1 cellular context compared by ENCODE assay signal in the genomic region with DNA sequence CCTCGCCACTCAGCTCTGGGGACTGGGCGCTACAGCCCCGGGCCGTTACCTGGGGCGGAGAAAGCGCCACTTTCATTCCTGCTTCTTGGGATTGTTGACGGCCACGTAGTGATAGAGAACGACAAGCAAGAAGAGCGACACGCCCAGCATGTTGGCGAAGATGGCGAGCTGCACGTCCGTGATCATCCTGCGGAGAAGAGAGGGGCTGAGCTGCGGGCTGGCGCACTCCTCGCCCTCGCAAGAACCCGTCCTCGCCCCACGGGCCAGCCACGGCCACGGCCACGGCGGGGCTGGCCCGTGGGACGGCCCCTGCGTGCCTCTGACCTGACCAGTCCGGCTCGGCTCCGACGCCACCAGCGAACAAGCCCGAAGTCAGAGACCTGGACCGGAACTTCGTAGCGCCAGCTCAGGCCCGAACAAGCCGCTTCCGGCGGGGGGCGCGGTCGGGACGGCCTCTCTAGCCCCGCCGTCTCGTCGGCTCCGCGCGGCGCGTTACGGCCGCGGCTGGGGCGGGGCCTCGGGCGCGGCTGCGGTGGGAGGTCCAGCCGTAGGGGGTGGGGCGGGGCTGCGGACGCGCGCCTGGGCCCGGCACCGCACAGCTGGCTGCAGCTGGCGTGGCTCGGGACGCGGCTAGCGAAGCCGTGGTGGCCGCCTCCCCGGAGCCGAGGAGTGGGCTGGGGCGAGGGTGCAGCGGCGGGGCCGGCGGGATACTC.
TF ChIP-seq lines count a peak whose summit lies in the region.

Gene OST4 (minus strand): TSS at position 378 of the 713 bp plus-strand sequence.

TF ChIP-seq in K562, 482 proteins besides CTCF, POLR2A, EP300 and RAD21 (continued from another document and continues in another):
- TF ChIP-seq, protein P1, sequence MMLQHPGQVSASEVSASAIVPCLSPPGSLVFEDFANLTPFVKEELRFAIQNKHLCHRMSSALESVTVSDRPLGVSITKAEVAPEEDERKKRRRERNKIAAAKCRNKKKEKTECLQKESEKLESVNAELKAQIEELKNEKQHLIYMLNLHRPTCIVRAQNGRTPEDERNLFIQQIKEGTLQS (IDR thresholded peaks at IDR 0.05): no peak
- TF ChIP-seq, protein P1 (CRISPR knock-in tag; conservative IDR thresholded peaks at IDR 0.05): no peak
- TF ChIP-seq KHSRP (IDR thresholded peaks at IDR 0.05) (no peak), FOSL1 (tag; conservative IDR thresholded peaks at IDR 0.05) (peak; percentile 56), POLR2H (tag; IDR thresholded peaks at IDR 0.05; ENCODE audit: low read depth) (peak; percentile 75), ZNF175 (CRISPR knock-in tag; IDR thresholded peaks at IDR 0.05; ENCODE audit: low read depth) (no peak), MED1 (CRISPR knock-in tag; IDR thresholded peaks at IDR 0.05; ENCODE audit: borderline replicate concordance) (no peak), JUNB (CRISPR knock-in tag; conservative IDR thresholded peaks at IDR 0.05) (no peak), ZEB2 (IDR thresholded peaks at IDR 0.05) (no peak), CHD4 (IDR thresholded peaks at IDR 0.05; ENCODE audit: insufficient read depth, insufficient replicate concordance, low read depth, low read length, poor library complexity, severe bottlenecking) (no peak), IFI16 (CRISPR knock-in tag; IDR thresholded peaks at IDR 0.05) (no peak), ADNP (tag; IDR thresholded peaks at IDR 0.05) (no peak), ARNT (IDR thresholded peaks at IDR 0.05) (no peak), SMAD3 (CRISPR knock-in tag; conservative IDR thresholded peaks at IDR 0.05) (no peak), SMARCA4 (IDR thresholded peaks at IDR 0.05) (0 out of 2 replicates have a peak, but pooled peaks have one; percentile 20), BHLHE40 (IDR thresholded peaks at IDR 0.05; ENCODE audit: low read length) (0 out of 2 replicates have a peak, but pooled peaks have one; percentile 10), ZNF224 (CRISPR knock-in tag; IDR thresholded peaks at IDR 0.05) (no peak), HEY1 (CRISPR knock-in tag; IDR thresholded peaks at IDR 0.05; ENCODE audit: borderline replicate concordance) (no peak), GABPA (tag; conservative IDR thresholded peaks at IDR 0.05; ENCODE audit: low read depth) (peak; percentile 98), MYBL2 (IDR thresholded peaks at IDR 0.05; ENCODE audit: low read depth) (no peak), MYBL2 (CRISPR knock-in tag; IDR thresholded peaks at IDR 0.05; ENCODE audit: borderline replicate concordance) (no peak), SMAD1 (IDR thresholded peaks at IDR 0.05; ENCODE audit: low read depth, low read length, partially characterized antibody) (no peak), U2AF2 (optimal IDR thresholded peaks at IDR 0.05; ENCODE audit: low read depth, low read length) (no peak), HNRNPLL (IDR thresholded peaks at IDR 0.05; ENCODE audit: low read depth, low read length, poor library complexity, severe bottlenecking) (no peak), ZC3H8 (IDR thresholded peaks at IDR 0.05) (no peak), E2F3 (CRISPR knock-in tag; IDR thresholded peaks at IDR 0.05) (no peak), SMARCA5 (IDR thresholded peaks at IDR 0.05) (no peak), NR2C1 (IDR thresholded peaks at IDR 0.05) (no peak), NR2C1 (tag; IDR thresholded peaks at IDR 0.05) (no peak), GATA2 (CRISPR knock-in tag; IDR thresholded peaks at IDR 0.05) (no peak), CC2D1A (IDR thresholded peaks at IDR 0.05) (no peak), TAF1 (IDR thresholded peaks at IDR 0.05; ENCODE audit: control insufficient read depth, extremely low read depth, insufficient read depth, low read length, severe bottlenecking) (peak; percentile 82), U2AF1 (optimal IDR thresholded peaks at IDR 0.05; ENCODE audit: low read depth, low read length) (no peak), ZNF347 (CRISPR knock-in tag; IDR thresholded peaks at IDR 0.05; ENCODE audit: low read depth) (no peak), DDX20 (tag; IDR thresholded peaks at IDR 0.05; ENCODE audit: low read depth) (no peak), FOS (IDR thresholded peaks at IDR 0.05; ENCODE audit: extremely low read depth, insufficient read length) (no peak), ZNF140 (CRISPR knock-in tag; IDR thresholded peaks at IDR 0.05) (no peak), ZNF551 (CRISPR knock-in tag; IDR thresholded peaks at IDR 0.05) (no peak), KDM1A (IDR thresholded peaks at IDR 0.05) (no peak), NEUROD1 (IDR thresholded peaks at IDR 0.05; ENCODE audit: borderline replicate concordance, low read depth, low read length, partially characterized antibody) (no peak), HNRNPK (IDR thresholded peaks at IDR 0.05; ENCODE audit: low read depth, low read length, poor library complexity, severe bottlenecking) (peak; percentile 93), NBN (IDR thresholded peaks at IDR 0.05; ENCODE audit: low read depth) (no peak), ZZZ3 (IDR thresholded peaks at IDR 0.05) (no peak), ZNF444 (CRISPR knock-in tag; IDR thresholded peaks at IDR 0.05) (no peak), NFRKB (IDR thresholded peaks at IDR 0.05; ENCODE audit: low read depth) (no peak), ZNF311 (CRISPR knock-in tag; IDR thresholded peaks at IDR 0.05) (no peak), MTA1 (IDR thresholded peaks at IDR 0.05; ENCODE audit: borderline replicate concordance) (no peak), TEAD4 (IDR thresholded peaks at IDR 0.05; ENCODE audit: low read length) (no peak), TEAD4 (CRISPR knock-in tag; IDR thresholded peaks at IDR 0.05; ENCODE audit: borderline replicate concordance) (no peak), NR1H2 (CRISPR knock-in tag; IDR thresholded peaks at IDR 0.05) (peak; percentile 61; the same call in 1 of the 2 replicates), BRF1 (IDR thresholded peaks at IDR 0.05; ENCODE audit: borderline replicate concordance, extremely low read depth, insufficient read length) (no peak), ZNF212 (CRISPR knock-in tag; IDR thresholded peaks at IDR 0.05) (no peak), ZBTB34 (CRISPR knock-in tag; IDR thresholded peaks at IDR 0.05) (no peak), HDGF (IDR thresholded peaks at IDR 0.05) (no peak), THRAP3 (IDR thresholded peaks at IDR 0.05; ENCODE audit: borderline replicate concordance) (no peak), POLR3A (IDR thresholded peaks at IDR 0.05; ENCODE audit: borderline replicate concordance, extremely low read depth, insufficient read depth, insufficient read length) (no peak), FOXJ3 (CRISPR knock-in tag; IDR thresholded peaks at IDR 0.05) (no peak), MYC (IDR thresholded peaks at IDR 0.05; ENCODE audit: low read depth, low read length) (peak; percentile 60), MYC (CRISPR knock-in tag; IDR thresholded peaks at IDR 0.05; ENCODE audit: borderline replicate concordance, low read depth) (no peak), ZSCAN32 (CRISPR knock-in tag; IDR thresholded peaks at IDR 0.05) (no peak), ZNF146 (CRISPR knock-in tag; IDR thresholded peaks at IDR 0.05; ENCODE audit: unreplicated experiment) (no peak), SETDB1 (IDR thresholded peaks at IDR 0.05; ENCODE audit: low read length) (no peak), BCL6 (CRISPR knock-in tag; IDR thresholded peaks at IDR 0.05) (no peak), TGIF2 (CRISPR knock-in tag; IDR thresholded peaks at IDR 0.05) (no peak), HMG20A (CRISPR knock-in tag; conservative IDR thresholded peaks at IDR 0.05) (no peak), BCOR (IDR thresholded peaks at IDR 0.05) (no peak), ZNF830 (CRISPR knock-in tag; IDR thresholded peaks at IDR 0.05) (no peak), ZBTB9 (CRISPR knock-in tag; IDR thresholded peaks at IDR 0.05) (peak; percentile 99), GATAD2A (IDR thresholded peaks at IDR 0.05) (no peak), ZNF77 (CRISPR knock-in tag; IDR thresholded peaks at IDR 0.05) (no peak), ERF (CRISPR knock-in tag; IDR thresholded peaks at IDR 0.05) (no peak), ZNF3 (CRISPR knock-in tag; IDR thresholded peaks at IDR 0.05) (no peak), NUFIP1 (IDR thresholded peaks at IDR 0.05; ENCODE audit: partially characterized antibody) (no peak), SRSF7 (optimal IDR thresholded peaks at IDR 0.05; ENCODE audit: low read depth, low read length) (no peak), GTF2E2 (tag; IDR thresholded peaks at IDR 0.05) (peak; percentile 88), SRF (CRISPR knock-in tag; IDR thresholded peaks at IDR 0.05) (no peak)
- TF ChIP-seq, protein P2, sequence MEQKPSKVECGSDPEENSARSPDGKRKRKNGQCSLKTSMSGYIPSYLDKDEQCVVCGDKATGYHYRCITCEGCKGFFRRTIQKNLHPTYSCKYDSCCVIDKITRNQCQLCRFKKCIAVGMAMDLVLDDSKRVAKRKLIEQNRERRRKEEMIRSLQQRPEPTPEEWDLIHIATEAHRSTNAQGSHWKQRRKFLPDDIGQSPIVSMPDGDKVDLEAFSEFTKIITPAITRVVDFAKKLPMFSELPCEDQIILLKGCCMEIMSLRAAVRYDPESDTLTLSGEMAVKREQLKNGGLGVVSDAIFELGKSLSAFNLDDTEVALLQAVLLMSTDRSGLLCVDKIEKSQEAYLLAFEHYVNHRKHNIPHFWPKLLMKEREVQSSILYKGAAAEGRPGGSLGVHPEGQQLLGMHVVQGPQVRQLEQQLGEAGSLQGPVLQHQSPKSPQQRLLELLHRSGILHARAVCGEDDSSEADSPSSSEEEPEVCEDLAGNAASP (IDR thresholded peaks at IDR 0.05): no peak
- TF ChIP-seq, protein P3, sequence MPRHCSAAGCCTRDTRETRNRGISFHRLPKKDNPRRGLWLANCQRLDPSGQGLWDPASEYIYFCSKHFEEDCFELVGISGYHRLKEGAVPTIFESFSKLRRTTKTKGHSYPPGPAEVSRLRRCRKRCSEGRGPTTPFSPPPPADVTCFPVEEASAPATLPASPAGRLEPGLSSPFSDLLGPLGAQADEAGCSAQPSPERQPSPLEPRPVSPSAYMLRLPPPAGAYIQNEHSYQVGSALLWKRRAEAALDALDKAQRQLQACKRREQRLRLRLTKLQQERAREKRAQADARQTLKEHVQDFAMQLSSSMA (CRISPR knock-in tag; IDR thresholded peaks at IDR 0.05): peak; percentile 58; the same call in 1 of the 2 replicates
- TF ChIP-seq, protein P4, sequence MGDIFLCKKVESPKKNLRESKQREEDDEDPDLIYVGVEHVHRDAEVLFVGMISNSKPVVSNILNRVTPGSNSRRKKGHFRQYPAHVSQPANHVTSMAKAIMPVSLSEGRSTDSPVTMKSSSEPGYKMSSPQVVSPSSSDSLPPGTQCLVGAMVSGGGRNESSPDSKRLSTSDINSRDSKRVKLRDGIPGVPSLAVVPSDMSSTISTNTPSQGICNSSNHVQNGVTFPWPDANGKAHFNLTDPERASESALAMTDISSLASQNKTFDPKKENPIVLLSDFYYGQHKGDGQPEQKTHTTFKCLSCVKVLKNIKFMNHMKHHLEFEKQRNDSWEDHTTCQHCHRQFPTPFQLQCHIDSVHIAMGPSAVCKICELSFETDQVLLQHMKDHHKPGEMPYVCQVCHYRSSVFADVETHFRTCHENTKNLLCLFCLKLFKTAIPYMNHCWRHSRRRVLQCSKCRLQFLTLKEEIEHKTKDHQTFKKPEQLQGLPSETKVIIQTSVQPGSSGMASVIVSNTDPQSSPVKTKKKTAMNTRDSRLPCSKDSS (IDR thresholded peaks at IDR 0.05; ENCODE audit: low read depth, partially characterized antibody): no peak
- TF ChIP-seq, protein P5, sequence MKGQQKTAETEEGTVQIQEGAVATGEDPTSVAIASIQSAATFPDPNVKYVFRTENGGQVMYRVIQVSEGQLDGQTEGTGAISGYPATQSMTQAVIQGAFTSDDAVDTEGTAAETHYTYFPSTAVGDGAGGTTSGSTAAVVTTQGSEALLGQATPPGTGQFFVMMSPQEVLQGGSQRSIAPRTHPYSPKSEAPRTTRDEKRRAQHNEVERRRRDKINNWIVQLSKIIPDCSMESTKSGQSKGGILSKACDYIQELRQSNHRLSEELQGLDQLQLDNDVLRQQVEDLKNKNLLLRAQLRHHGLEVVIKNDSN (CRISPR knock-in tag; IDR thresholded peaks at IDR 0.05): no peak
